18 cellular contexts compared by ENCODE assay signal in the genomic region with DNA sequence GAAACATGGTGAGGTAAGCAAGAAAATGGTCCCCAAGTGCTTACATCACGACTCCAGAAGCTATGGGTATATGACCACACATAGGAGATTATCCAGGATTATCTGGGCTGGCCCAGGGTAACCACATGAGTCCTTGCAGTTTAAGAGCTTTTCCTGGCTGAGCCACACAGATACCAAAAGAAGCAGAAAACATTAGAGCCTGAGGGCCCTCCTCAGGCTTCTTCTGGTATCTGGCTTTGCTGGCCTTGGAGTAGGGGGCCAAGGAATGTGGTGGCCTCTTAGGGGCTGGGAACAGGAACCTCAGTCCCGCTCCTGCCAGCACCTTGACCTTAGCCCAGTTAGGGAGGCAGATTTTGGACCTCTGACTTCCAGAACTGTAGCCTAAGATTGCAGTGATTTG.
A peak's percentile ranks its signal among the peaks of the same experiment; 100 is the strongest.
DNase-seq lines count a peak whose midpoint lies in the region; ATAC-seq lines count a peak whose summit lies in the region.
"Had no signal": no experiment of that assay in that cellular context is flagged by ENCODE, and none has a peak within 500 bp of the region (broad histone marks: within the 10 kb centered on the region; RNA-seq: fewer than 3 reads in every experiment).

No MANE protein-coding gene starts in this region.

- ATAC-seq in GM18520 (IDR thresholded peaks at IDR 0.05; ENCODE audit: unreplicated experiment) = no peak
- ATAC-seq in GM18868 (IDR thresholded peaks at IDR 0.05; ENCODE audit: unreplicated experiment) = no peak
- ATAC-seq: Panc1 had no signal

- DNase-seq in NCI-H146 (lab: John Stamatoyannopoulos, UW) (peak; percentile 27), NCI-H146 treated with DMSO at 0.1 percent for 48 hours (lab: John Stamatoyannopoulos, UW; ENCODE audit: unreplicated experiment) (no peak), amniotic epithelial cell (ENCODE audit: low read depth) (peak; percentile 3), islet precursor cell (peak; percentile 89), kidney glomerular epithelial cell (lab: John Stamatoyannopoulos, UW) (no peak)
- DNase-seq in NK-92 treated with Interleukin-12 subunit alpha and Interleukin-12 subunit beta, amount 100 ng/mL, for 24 hours (lab: John Stamatoyannopoulos, UW) = no peak
- DNase-seq: AML-193, DMS79, Kasumi-1, MG63, NCI-H1048, NCI-H1436 treated with DMSO at 0.1 percent for 48 hours, NCI-H2081 treated with DMSO at 0.1 percent for 48 hours, NCI-H446 treated with DMSO at 0.1 percent for 48 hours, NCI-H774 had no signal

Comparison
In these comparisons a context has a peak if more than half of its experiments do, and no peak if none do; other contexts are left out.
1. DNase-seq: peak in NCI-H146 (single experiment), amniotic epithelial cell (single experiment) and islet precursor cell (single experiment); none in NCI-H146 treated with DMSO at 0.1 percent for 48 hours (single experiment), kidney glomerular epithelial cell (single experiment) and NK-92 treated with Interleukin-12 subunit alpha and Interleukin-12 subunit beta, amount 100 ng/mL, for 24 hours (single experiment).